8 cellular contexts compared by ENCODE assay signal in genomic region chrX:48631376-48632090, GRCh38. TPM values are rescaled to one million over a fixed set of nuclear protein-coding genes. Genes with fewer than 3 reads are reported as not detected.
DNase-seq lines count a peak whose midpoint lies in the region; ATAC-seq, FAIRE-seq and TF ChIP-seq lines count a peak whose summit lies in the region.

No MANE protein-coding gene starts in this region.

- ATAC-seq in GM21825 (IDR thresholded peaks at IDR 0.05; ENCODE audit: unreplicated experiment) (peak; percentile 77), heart right ventricle (peak; percentile 91 to 99 (median 98)), HG03139 (IDR thresholded peaks at IDR 0.05; ENCODE audit: unreplicated experiment) (no peak)

- peak; percentile 94 for FAIRE-seq in D721Med (lab: Jason Lieb, UNC)

- DNase-seq in D721Med (ENCODE audit: insufficient read length, low spot score): peak; percentile 50
- DNase-seq in NCI-H1092 (lab: John Stamatoyannopoulos, UW): peak; percentile 93
- DNase-seq in T-helper 1 cell: peak; percentile 17 to 81 (median 44)
- DNase-seq in amniotic stem cell (lab: John Stamatoyannopoulos, UW): peak; percentile 70
- DNase-seq in heart right ventricle: peak; percentile 38 to 88

- H3K27ac ChIP-seq in heart right ventricle (no peak overlapping the region), rectal smooth muscle tissue (ENCODE audit: low read depth, low read length) (no peak overlapping the region)

- H3K4me3 ChIP-seq in heart right ventricle (peak overlapping the region in 6 of 10 donors; percentile 2 to 20 (median 11)), rectal smooth muscle tissue (ENCODE audit: low read length) (peak overlapping the region; percentile 31)

- no peaks in the 10 kb centered on the region for H3K36me3 ChIP-seq in heart right ventricle
- no peaks in the 10 kb centered on the region for H3K36me3 ChIP-seq in rectal smooth muscle tissue (ENCODE audit: control insufficient read depth, insufficient read depth, low read length)

- H3K9ac ChIP-seq in rectal smooth muscle tissue (ENCODE audit: low read length): no peak overlapping the region

- peak; percentile 45 for TF ChIP-seq CTCF in D721Med (IDR thresholded peaks at IDR 0.05; ENCODE audit: insufficient read depth, missing control alignments)
- peak in 7 of 9 donors; percentile 41 to 63 (median 55) for TF ChIP-seq CTCF in heart right ventricle (IDR thresholded peaks at IDR 0.05)

- no peaks in the 10 kb centered on the region for H3K27me3 ChIP-seq in heart right ventricle
- no peaks in the 10 kb centered on the region for H3K27me3 ChIP-seq in rectal smooth muscle tissue (ENCODE audit: control insufficient read depth, insufficient read depth, low read length)

- no peaks in the 10 kb centered on the region for H3K9me3 ChIP-seq in heart right ventricle

- 15 to 22% methylated on average over 18 of the region's 18 CpGs for WGBS in heart right ventricle, 2 donors

- intact Hi-C loops in heart right ventricle (cut with DNase I): no loop called here

- H3K4me1 ChIP-seq in heart right ventricle: peaks cover 0 to 13% (median 0%) of the 10 kb centered on the region in 9 donors
- no peaks in the 10 kb centered on the region for H3K4me1 ChIP-seq in rectal smooth muscle tissue (ENCODE audit: control insufficient read depth, insufficient read depth, low read length)

RNA-seq across cellular contexts. Expression of gene WDR13, which starts 34.2 kb away (rescaled TPM):
- total RNA-seq in heart right ventricle: 100 to 1,000 TPM; 121 to 176 (median 157) TPM
- polyA plus RNA-seq in heart right ventricle: 100 to 1,000 TPM; 292 to 352 TPM

RNA-seq across cellular contexts. Expression of gene WAS, which starts 52.1 kb away (rescaled TPM):
- 10 to 100 TPM in 1 of 10 donors, 1 to 10 TPM in 8, under 1 TPM in 1; 0.86 to 14.3 (median 1.7) TPM for total RNA-seq in heart right ventricle
- polyA plus RNA-seq in heart right ventricle: 1 to 10 TPM; 1.9 TPM

RNA-seq across cellular contexts. Expression of gene RBM3, which starts 57.2 kb away (rescaled TPM):
- total RNA-seq in heart right ventricle: 100 to 1,000 TPM in 8 of 10 donors, 10 to 100 TPM in 2; 60.0 to 204 (median 111) TPM
- 100 to 1,000 TPM in 1 of 2 donors, 10 to 100 TPM in 1; 99.6 to 127 TPM for polyA plus RNA-seq in heart right ventricle
